ENCODE assay signal across 22 cellular contexts in the genomic region with DNA sequence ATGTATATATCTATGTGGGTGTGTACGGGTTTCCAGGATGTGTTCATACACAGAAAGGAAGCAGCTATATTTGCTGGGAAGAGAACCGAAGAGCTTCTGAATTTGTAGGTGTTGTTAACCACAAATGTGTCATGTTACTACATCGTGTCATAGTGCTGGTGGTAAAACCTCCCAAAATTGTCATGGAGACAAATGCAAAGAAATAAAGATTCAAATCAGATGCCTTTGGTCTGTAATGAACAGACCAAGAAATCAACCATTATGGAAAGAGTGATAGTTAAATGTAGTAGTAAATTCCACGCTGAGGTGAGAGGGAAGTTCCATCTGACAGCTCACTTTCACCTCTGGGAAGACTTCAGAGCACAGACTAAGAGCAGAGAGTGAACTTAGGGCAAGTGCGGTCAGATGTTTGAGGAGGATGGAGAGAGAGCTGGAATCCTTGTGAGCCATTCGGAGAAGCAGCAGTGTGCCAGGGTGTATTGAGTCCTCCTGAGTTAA.
DNase-seq lines count a peak whose midpoint lies in the region; ATAC-seq and TF ChIP-seq lines count a peak whose summit lies in the region.
"Had no signal": no experiment of that assay in that cellular context is flagged by ENCODE, and none has a peak within 500 bp of the region (broad histone marks: within the 10 kb centered on the region; RNA-seq: fewer than 3 reads in every experiment).

No MANE protein-coding gene starts in this region.

- peak overlapping the region; percentile 97 for H3K27ac Mint-ChIP-seq in activated CD4-positive, alpha-beta memory T cell treated with anti-CD3 and anti-CD28 coated beads for 36 hours
- H3K27ac Mint-ChIP-seq in activated naive CD8-positive, alpha-beta T cell treated with anti-CD3 and anti-CD28 coated beads for 36 hours: peak overlapping the region; percentile 82
- H3K27ac Mint-ChIP-seq in stimulated activated naive CD8-positive, alpha-beta T cell treated with anti-CD3 and anti-CD28 coated beads, Interleukin-15, Interleukin-2, amounts not matched to agents 100 ng/mL and 50 ng/mL, for 24 hours: peak overlapping the region; percentile 98
- H3K27ac Mint-ChIP-seq: H9, naive B cell had no signal

- CTCF ChIA-PET in activated CD4-positive, alpha-beta memory T cell treated with anti-CD3 and anti-CD28 coated beads for 36 hours (lab: Charles Lee): interaction anchor here (0.8 to 2.7 kb wide), 12 partner anchors 8 to 152 kb away, joined by 3 to 18 read pairs (median 4); no protein-coding TSS in a partner anchor

- no peaks in the 10 kb centered on the region for H3K27me3 Mint-ChIP-seq in activated CD4-positive, alpha-beta memory T cell treated with anti-CD3 and anti-CD28 coated beads for 36 hours
- H3K27me3 Mint-ChIP-seq in activated naive CD8-positive, alpha-beta T cell treated with anti-CD3 and anti-CD28 coated beads for 36 hours: peaks cover 3% of the 10 kb centered on the region
- H3K27me3 Mint-ChIP-seq in stimulated activated naive CD8-positive, alpha-beta T cell treated with anti-CD3 and anti-CD28 coated beads, Interleukin-15, Interleukin-2, amounts not matched to agents 100 ng/mL and 50 ng/mL, for 24 hours: peaks cover 6% of the 10 kb centered on the region

- H3K4me3 Mint-ChIP-seq in activated CD4-positive, alpha-beta memory T cell treated with anti-CD3 and anti-CD28 coated beads for 36 hours: peak overlapping the region; percentile 72
- peak overlapping the region; percentile 38 for H3K4me3 Mint-ChIP-seq in activated naive CD8-positive, alpha-beta T cell treated with anti-CD3 and anti-CD28 coated beads for 36 hours
- H3K4me3 Mint-ChIP-seq in stimulated activated naive CD8-positive, alpha-beta T cell treated with anti-CD3 and anti-CD28 coated beads, Interleukin-15, Interleukin-2, amounts not matched to agents 100 ng/mL and 50 ng/mL, for 24 hours: peak overlapping the region; percentile 73
- H3K4me3 Mint-ChIP-seq: H9 had no signal

- H3K9me3 ChIP-seq in left ventricle myocardium inferior (replicated peaks): no peaks in the 10 kb centered on the region
- H3K9me3 ChIP-seq in stomach: no peaks in the 10 kb centered on the region
- H3K9me3 ChIP-seq: suprapubic skin had no signal

- POLR2A ChIA-PET in activated CD4-positive, alpha-beta memory T cell treated with anti-CD3 and anti-CD28 coated beads for 36 hours (lab: Charles Lee): interaction anchor here (0.8 to 1.6 kb wide), 4 partner anchors 8 to 17 kb away, joined by 3 to 13 read pairs (median 6); no protein-coding TSS in a partner anchor

- peak; percentile 55 for DNase-seq in stimulated activated CD4-positive, alpha-beta T cell treated with anti-CD3 and anti-CD28 coated beads, Interleukin-15, amount 100 ng/mL, for 24 hours
- no peak for DNase-seq in stimulated activated CD4-positive, alpha-beta T cell treated with anti-CD3 and anti-CD28 coated beads, Interleukin-4, amount 100 ng/mL, for 1 hour
- DNase-seq in activated CD4-positive, alpha-beta memory T cell treated with anti-CD3 and anti-CD28 coated beads for 36 hours: peak; percentile 69
- peak; percentile 43 for DNase-seq in activated naive CD8-positive, alpha-beta T cell treated with anti-CD3 and anti-CD28 coated beads for 36 hours
- DNase-seq in left ventricle myocardium inferior (no peak), stomach (no peak)
- DNase-seq: GDM1, H9, head of caudate nucleus, left cardiac atrium, mesendoderm, naive B cell, NCI-H1417, NCI-H2081 treated with DMSO at 0.1 percent for 48 hours, NCI-H446, PC-3, Right ventricle myocardium superior, small intestine had no signal

- TF ChIP-seq CTCF in left ventricle myocardium inferior (IDR thresholded peaks at IDR 0.05; ENCODE audit: borderline replicate concordance) (no peak), stomach (IDR thresholded peaks at IDR 0.05) (no peak)

- H3K27me3 ChIP-seq in left ventricle myocardium inferior (ENCODE audit: low read depth): peaks cover 37% of the 10 kb centered on the region
- H3K27me3 ChIP-seq in stomach: peaks cover 0 to 4% (median 0%) of the 10 kb centered on the region in 3 donors

- H3K36me3 Mint-ChIP-seq in activated CD4-positive, alpha-beta memory T cell treated with anti-CD3 and anti-CD28 coated beads for 36 hours: peaks cover 21% of the 10 kb centered on the region
- H3K36me3 Mint-ChIP-seq in activated naive CD8-positive, alpha-beta T cell treated with anti-CD3 and anti-CD28 coated beads for 36 hours: peaks cover 8% of the 10 kb centered on the region
- peaks cover 3% of the 10 kb centered on the region for H3K36me3 Mint-ChIP-seq in stimulated activated naive CD8-positive, alpha-beta T cell treated with anti-CD3 and anti-CD28 coated beads, Interleukin-15, Interleukin-2, amounts not matched to agents 100 ng/mL and 50 ng/mL, for 24 hours (ENCODE audit: low read depth)
- H3K36me3 Mint-ChIP-seq: naive B cell had no signal

- no peak for TF ChIP-seq POLR2A in stomach (IDR thresholded peaks at IDR 0.05)

- H3K4me1 ChIP-seq in left ventricle myocardium inferior (no peaks in the 10 kb centered on the region), stomach (no peaks in the 10 kb centered on the region)
- H3K4me1 ChIP-seq: suprapubic skin had no signal

- TF ChIP-seq EP300 in stomach (IDR thresholded peaks at IDR 0.05): no peak

- no peaks in the 10 kb centered on the region for H3K9me3 Mint-ChIP-seq in activated CD4-positive, alpha-beta memory T cell treated with anti-CD3 and anti-CD28 coated beads for 36 hours
- no peaks in the 10 kb centered on the region for H3K9me3 Mint-ChIP-seq in activated naive CD8-positive, alpha-beta T cell treated with anti-CD3 and anti-CD28 coated beads for 36 hours
- no peaks in the 10 kb centered on the region for H3K9me3 Mint-ChIP-seq in stimulated activated naive CD8-positive, alpha-beta T cell treated with anti-CD3 and anti-CD28 coated beads, Interleukin-15, Interleukin-2, amounts not matched to agents 100 ng/mL and 50 ng/mL, for 24 hours
- H3K9me3 Mint-ChIP-seq: naive B cell had no signal

- H3K4me1 Mint-ChIP-seq in activated CD4-positive, alpha-beta memory T cell treated with anti-CD3 and anti-CD28 coated beads for 36 hours (ENCODE audit: low read depth): peaks cover 77% of the 10 kb centered on the region
- peaks cover 47% of the 10 kb centered on the region for H3K4me1 Mint-ChIP-seq in activated naive CD8-positive, alpha-beta T cell treated with anti-CD3 and anti-CD28 coated beads for 36 hours
- peaks cover 69% of the 10 kb centered on the region for H3K4me1 Mint-ChIP-seq in stimulated activated naive CD8-positive, alpha-beta T cell treated with anti-CD3 and anti-CD28 coated beads, Interleukin-15, Interleukin-2, amounts not matched to agents 100 ng/mL and 50 ng/mL, for 24 hours (ENCODE audit: low read depth)
- H3K4me1 Mint-ChIP-seq: H9 had no signal

- intact Hi-C loops in activated CD4-positive, alpha-beta memory T cell treated with anti-CD3 and anti-CD28 coated beads for 36 hours (cut with micrococcal nuclease): loop anchor here (1.0 to 5.0 kb wide), 4 partner anchors 8 to 48 kb away; no protein-coding TSS in a partner anchor
- intact Hi-C loops in left ventricle myocardium inferior (cut with micrococcal nuclease) (no loop called here), stomach (cut with DNase I; ENCODE audit: low total_unique reads) (no loop called here)

- no peaks in the 10 kb centered on the region for H3K36me3 ChIP-seq in left ventricle myocardium inferior
- H3K36me3 ChIP-seq in stomach: no peaks in the 10 kb centered on the region
- H3K36me3 ChIP-seq: suprapubic skin had no signal

- no peak overlapping the region for H3K27ac ChIP-seq in left ventricle myocardium inferior (replicated peaks)
- no peak overlapping the region for H3K27ac ChIP-seq in stomach
- H3K27ac ChIP-seq: C4-2B, suprapubic skin had no signal

- ATAC-seq in HG03280 (IDR thresholded peaks at IDR 0.05; ENCODE audit: unreplicated experiment): no peak
- ATAC-seq: left cardiac atrium, PC-3 had no signal

- H3K4me3 ChIP-seq in left ventricle myocardium inferior (no peak overlapping the region), stomach (no peak overlapping the region)
- H3K4me3 ChIP-seq: suprapubic skin had no signal

- WGBS in stomach, 5 donors: 54 to 68% (median 61%) methylated on average over 6 of the region's 6 CpGs

Comparison
In these comparisons a context has a peak if more than half of its experiments do, and no peak if none do; other contexts are left out.
1. DNase-seq: peak in stimulated activated CD4-positive, alpha-beta T cell treated with anti-CD3 and anti-CD28 coated beads, Interleukin-15, amount 100 ng/mL, for 24 hours (single experiment), activated CD4-positive, alpha-beta memory T cell treated with anti-CD3 and anti-CD28 coated beads for 36 hours (single experiment) and activated naive CD8-positive, alpha-beta T cell treated with anti-CD3 and anti-CD28 coated beads for 36 hours (single experiment); none in stimulated activated CD4-positive, alpha-beta T cell treated with anti-CD3 and anti-CD28 coated beads, Interleukin-4, amount 100 ng/mL, for 1 hour (single experiment), left ventricle myocardium inferior (single experiment) and stomach (single experiment).
2. Peak in every context shown above with its lines, with median percentiles within 50 percentile points of each other: H3K27ac Mint-ChIP-seq and H3K4me3 Mint-ChIP-seq.